In genomic region chr4:98929341-98930267, GRCh38 we compare ENCODE assay signal across 8 cellular contexts. TPM values are rescaled to one million over a fixed set of nuclear protein-coding genes. Genes with fewer than 3 reads are reported as not detected.
DNase-seq lines count a peak whose midpoint lies in the region; ATAC-seq and TF ChIP-seq lines count a peak whose summit lies in the region.

No MANE protein-coding gene starts in this region.

- peak overlapping the region; percentile 98 for H3K14ac ChIP-seq in H9 (ENCODE audit: insufficient read depth, low read length)

- H3K4me1 Mint-ChIP-seq in H9 = peaks cover 2 to 15% of the 10 kb centered on the region in 2 experiments
- H3K4me1 Mint-ChIP-seq in chondrocyte (ENCODE audit: low read depth) = peaks cover 38% of the 10 kb centered on the region

- no peaks in the 10 kb centered on the region for H3K27me3 ChIP-seq in H9 (ENCODE audit: insufficient read depth, low read length)
- no peaks in the 10 kb centered on the region for H3K27me3 ChIP-seq in left lung

- no peak overlapping the region for H2BK15ac ChIP-seq in H9 (ENCODE audit: low read depth, low read length)

- H2AFZ ChIP-seq in H9 (ENCODE audit: low read length) = peak overlapping the region; percentile 96

- H2BK20ac ChIP-seq in H9 (ENCODE audit: low read depth, low read length, poor library complexity, severe bottlenecking) = no peak overlapping the region

- H3K27ac Mint-ChIP-seq in H9 (peak overlapping the region; percentile 97; a peak in 6 of 7 replicates), chondrocyte (ENCODE audit: unreplicated experiment) (peak overlapping the region; percentile 99)

- H3K9me3 Mint-ChIP-seq in H9 (peaks cover 28 to 37% of the 10 kb centered on the region in 2 experiments), chondrocyte (ENCODE audit: low read depth) (no peaks in the 10 kb centered on the region)

- H3K4me3 Mint-ChIP-seq in H9 (peak overlapping the region; percentile 98 to 99), chondrocyte (ENCODE audit: unreplicated experiment) (peak overlapping the region; percentile 93)

- no peak overlapping the region for H3T11ph ChIP-seq in H9 (ENCODE audit: low read length)

- H3K4ac ChIP-seq in H9 (ENCODE audit: low read depth, low read length) = no peak overlapping the region

- intact Hi-C loops in left lung (cut with DNase I) = no loop called here

- H3K23me2 ChIP-seq in H9 (ENCODE audit: insufficient read length, low read depth, low read length, poor library complexity, severe bottlenecking) = peaks cover 6% of the 10 kb centered on the region

- peak overlapping the region; percentile 94 for H3K18ac ChIP-seq in H9 (ENCODE audit: insufficient read length, low read depth, low read length)

- no peak overlapping the region for H2BK12ac ChIP-seq in H9 (ENCODE audit: insufficient read length, low read depth, low read length)

- DNase-seq in GM10266 (ENCODE audit: extremely low spot score) (peak; percentile 53), H9 (no peak), M059J (ENCODE audit: low read depth) (peak; percentile 98), chondrocyte (ENCODE audit: low spot score) (no peak), left lung (peak; percentile 80 to 86), NCI-H2171 (lab: John Stamatoyannopoulos, UW) (no peak)
- peak; percentile 7 to 36 for DNase-seq in activated CD4-positive, alpha-beta T cell treated with anti-CD3 and anti-CD28 coated beads for 24 hours (ENCODE audit: low read depth in 2 of 2)
- peak; percentile 69 for DNase-seq in stimulated activated CD4-positive, alpha-beta T cell treated with anti-CD3 and anti-CD28 coated beads, Interleukin-4, amount 100 ng/mL, for 24 hours

- H3K27me3 Mint-ChIP-seq in H9 (ENCODE audit: low read depth) (no peaks in the 10 kb centered on the region), chondrocyte (ENCODE audit: low read depth) (no peaks in the 10 kb centered on the region)

- H3K36me3 Mint-ChIP-seq in H9 (ENCODE audit: insufficient read depth in 1 of 3, low read depth in 3 of 3) = peaks cover 37 to 42% (median 39%) of the 10 kb centered on the region in 3 experiments
- peaks cover 3% of the 10 kb centered on the region for H3K36me3 Mint-ChIP-seq in chondrocyte (ENCODE audit: low read depth)

- H3K27ac ChIP-seq in H9 (ENCODE audit: insufficient read length, low read depth, low read length) (peak overlapping the region; percentile 69), left lung (peak overlapping the region; percentile 98)

- H4K5ac ChIP-seq in H9 (ENCODE audit: insufficient read length, low read depth, low read length) = peak overlapping the region; percentile 74

- H3K79me2 ChIP-seq in H9 (ENCODE audit: insufficient read depth, low read length) = peaks cover 27% of the 10 kb centered on the region; the same call in 1 of the 2 replicates

- H3K4me3 ChIP-seq in left lung = peak overlapping the region; percentile 85 to 96

- ATAC-seq in left lung = peak; percentile 76

- H4K8ac ChIP-seq in H9 (replicated peaks; ENCODE audit: insufficient read length, low read depth, low read length) = peak overlapping the region; percentile 70

- peak overlapping the region; percentile 81 for H3K4me2 ChIP-seq in H9 (ENCODE audit: insufficient read depth, insufficient read length, low read length)

- H3K4me1 ChIP-seq in H9 (ENCODE audit: insufficient read depth, low read length) (no peaks in the 10 kb centered on the region), left lung (peaks cover 6 to 44% of the 10 kb centered on the region in 2 donors)

- no peak overlapping the region for H3K56ac ChIP-seq in H9 (ENCODE audit: insufficient read length, low read depth, low read length)

- H3K9me3 ChIP-seq in H9 (ENCODE audit: control insufficient read depth, low read depth, low read length) (peaks cover 10% of the 10 kb centered on the region), left lung (no peaks in the 10 kb centered on the region)

- H4K20me1 ChIP-seq in H9 (ENCODE audit: control insufficient read depth, insufficient read depth, insufficient read length) = no peaks in the 10 kb centered on the region

- H3K36me3 ChIP-seq in left lung = no peaks in the 10 kb centered on the region

- no peak overlapping the region for H4K91ac ChIP-seq in H9 (ENCODE audit: insufficient read length, low read depth, low read length)

- H3K79me1 ChIP-seq in H9 (ENCODE audit: insufficient read depth, low read depth, low read length, poor library complexity, severe bottlenecking) = no peaks in the 10 kb centered on the region

- H3K9ac ChIP-seq in H9 (ENCODE audit: extremely low read depth, insufficient read length, low read length) = peak overlapping the region; percentile 90

- H2BK120ac ChIP-seq in H9 (ENCODE audit: low read depth, low read length, poor library complexity, severe bottlenecking) = no peak overlapping the region

- TF ChIP-seq CTCF in GM10266 (IDR thresholded peaks at IDR 0.05; ENCODE audit: control insufficient read depth, insufficient read depth, low read depth, missing control alignments) = no peak
- TF ChIP-seq CTCF in H9 (conservative IDR thresholded peaks at IDR 0.05) = no peak; the same call in 2 of the 3 replicates
- no peak for TF ChIP-seq CTCF in chondrocyte (IDR thresholded peaks at IDR 0.05)
- TF ChIP-seq CTCF in left lung (IDR thresholded peaks at IDR 0.05) = peak; percentile 19 to 21

- no peak overlapping the region for H2AK5ac ChIP-seq in H9 (ENCODE audit: insufficient read length, low read length)

- no CpG with 5 or more reads among the region's 44 CpGs for WGBS in H9 (ENCODE audit: extremely low coverage, insufficient read length, low lambda C conversion rate)

- H2BK5ac ChIP-seq in H9 (ENCODE audit: insufficient read length, low read length) = peak overlapping the region; percentile 73

- no peak overlapping the region for H3K23ac ChIP-seq in H9 (ENCODE audit: insufficient read length, low read depth, low read length)

RNA-seq across cellular contexts. Expression of gene EIF4E, which starts 0.7 kb away (rescaled TPM):
- total RNA-seq in H9 (2021) = 163 and 166 TPM in 2 replicates
- total RNA-seq in M059J (2014; rRNA removed; shearing (Covaris generic)) = 154 and 184 TPM in 2 replicates
- total RNA-seq in chondrocyte = 66.1 to 79.6 TPM (median 68.8 TPM) in 3 replicates
- 10 to 100 TPM; 78.8 to 78.9 TPM for total RNA-seq in left lung

Comparison
In these comparisons a context has a peak if more than half of its experiments do, and no peak if none do; other contexts are left out.
1. DNase-seq: peak in GM10266 (single experiment), M059J (single experiment), activated CD4-positive, alpha-beta T cell treated with anti-CD3 and anti-CD28 coated beads for 24 hours (2 of 2), left lung (2 of 2) and stimulated activated CD4-positive, alpha-beta T cell treated with anti-CD3 and anti-CD28 coated beads, Interleukin-4, amount 100 ng/mL, for 24 hours (single experiment); none in H9 (single experiment), chondrocyte (single experiment) and NCI-H2171 (single experiment).
2. CTCF ChIP-seq: peak in left lung (2 of 2); none in GM10266 (single experiment), H9 (single experiment) and chondrocyte (single experiment).